In the genomic region with DNA sequence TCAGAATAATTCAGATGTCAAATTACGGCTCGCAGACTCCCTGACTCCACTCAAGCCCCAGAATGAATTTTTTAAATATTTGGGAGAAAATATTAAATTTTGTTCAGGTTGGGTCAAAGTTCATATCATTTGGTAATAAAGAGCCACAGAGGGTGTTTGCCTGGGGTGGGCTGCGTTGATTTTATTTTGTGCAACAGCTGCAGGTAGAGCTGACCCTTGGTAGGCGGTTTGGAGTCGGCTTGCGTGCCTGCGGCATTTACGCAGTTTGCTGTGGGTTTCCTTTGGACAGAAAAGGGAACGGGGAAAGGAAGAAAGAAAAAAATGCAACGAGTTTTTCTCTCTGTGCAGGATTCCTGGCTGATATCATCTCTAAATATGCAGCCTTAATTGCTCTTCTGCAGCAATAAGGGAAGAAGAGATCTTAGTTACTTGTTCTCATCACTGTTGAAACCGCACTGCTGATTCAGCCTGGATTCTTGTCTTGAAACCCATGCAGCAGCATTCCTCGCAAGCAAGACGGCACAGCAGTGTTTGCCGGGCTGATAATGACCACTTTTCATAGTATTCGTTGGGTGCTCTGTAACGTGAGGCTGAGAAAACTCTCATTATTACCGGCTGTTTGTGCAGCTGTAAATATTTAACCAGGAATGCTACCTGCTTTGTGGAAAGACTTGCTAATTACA, we compare ENCODE assay signal across 10 cellular contexts.
DNase-seq lines count a peak whose midpoint lies in the region; ATAC-seq and TF ChIP-seq lines count a peak whose summit lies in the region.
"Had no signal": no experiment of that assay in that cellular context is flagged by ENCODE, and none has a peak within 500 bp of the region (broad histone marks: within the 10 kb centered on the region; RNA-seq: fewer than 3 reads in every experiment).

No MANE protein-coding gene starts in this region.

- H3K27me3 ChIP-seq in MG63: peaks cover 28% of the 10 kb centered on the region

- DNase-seq in AG09309 (ENCODE audit: low read depth) (peak; percentile 51), MG63 (peak; percentile 37), SW480 (ENCODE audit: low spot score) (peak; percentile 4), kidney glomerular epithelial cell (lab: John Stamatoyannopoulos, UW) (peak; percentile 68), HPDE6-E6E7 (ENCODE audit: extremely low spot score) (no peak), cerebellum (ENCODE audit: low spot score) (no peak), RWPE1 (ENCODE audit: low spot score) (no peak)
- no peak for DNase-seq in naive thymus-derived CD8-positive, alpha-beta T cell
- DNase-seq: heart right ventricle, NCI-H2171 treated with DMSO at 0.1 percent for 48 hours had no signal

- H3K4me1 Mint-ChIP-seq in naive thymus-derived CD8-positive, alpha-beta T cell: peaks cover 0 to 3% (median under 1%) of the 10 kb centered on the region in 4 donors

- no peaks in the 10 kb centered on the region for H3K9me3 ChIP-seq in MG63
- H3K9me3 ChIP-seq: heart right ventricle had no signal

- no peak overlapping the region for H3K4me3 Mint-ChIP-seq in naive thymus-derived CD8-positive, alpha-beta T cell

- H3K27ac Mint-ChIP-seq in naive thymus-derived CD8-positive, alpha-beta T cell: no peak overlapping the region

- H3K27ac ChIP-seq in RWPE1: no peak overlapping the region
- H3K27ac ChIP-seq: heart right ventricle had no signal

- POLR2A ChIA-PET in naive thymus-derived CD8-positive, alpha-beta T cell (lab: Charles Lee): no interaction called here
- POLR2A ChIA-PET in RWPE1 (lab: Yijun Ruan, JAX; ENCODE audit: low non-redundant PET): no interaction called here

- H3K4me3 ChIP-seq in AG09309 (ENCODE audit: control insufficient read depth, low read depth, low read length): no peak overlapping the region
- no peak overlapping the region for H3K4me3 ChIP-seq in MG63
- H3K4me3 ChIP-seq: heart right ventricle had no signal

- H3K27me3 Mint-ChIP-seq in naive thymus-derived CD8-positive, alpha-beta T cell: peaks cover 2 to 26% (median 17%) of the 10 kb centered on the region in 5 donors

- no peaks in the 10 kb centered on the region for H3K36me3 ChIP-seq in MG63
- H3K36me3 ChIP-seq: heart right ventricle had no signal

- CTCF ChIA-PET in RWPE1 (lab: Yijun Ruan, JAX): no interaction called here

- no peak for TF ChIP-seq CTCF in AG09309 (IDR thresholded peaks at IDR 0.05; ENCODE audit: control insufficient read depth, insufficient read depth, low read depth, low read length, missing control alignments)
- TF ChIP-seq CTCF in RWPE1 (conservative IDR thresholded peaks at IDR 0.05; ENCODE audit: low read depth): no peak

- ATAC-seq in naive thymus-derived CD8-positive, alpha-beta T cell: no peak
- ATAC-seq: heart right ventricle had no signal

- H3K36me3 Mint-ChIP-seq in naive thymus-derived CD8-positive, alpha-beta T cell: no peaks in the 10 kb centered on the region

- H3K9me3 Mint-ChIP-seq in naive thymus-derived CD8-positive, alpha-beta T cell: peaks cover 0 to 8% (median 0%) of the 10 kb centered on the region in 9 donors

Comparison
In these comparisons a context has a peak if more than half of its experiments do, and no peak if none do; other contexts are left out.
1. DNase-seq: peak in AG09309 (single experiment), MG63 (single experiment), SW480 (single experiment) and kidney glomerular epithelial cell (single experiment); none in HPDE6-E6E7 (single experiment), cerebellum (single experiment), naive thymus-derived CD8-positive, alpha-beta T cell (0 of 10) and RWPE1 (single experiment).